Comparison of ENCODE assay signal across 1 cellular context in the genomic region with DNA sequence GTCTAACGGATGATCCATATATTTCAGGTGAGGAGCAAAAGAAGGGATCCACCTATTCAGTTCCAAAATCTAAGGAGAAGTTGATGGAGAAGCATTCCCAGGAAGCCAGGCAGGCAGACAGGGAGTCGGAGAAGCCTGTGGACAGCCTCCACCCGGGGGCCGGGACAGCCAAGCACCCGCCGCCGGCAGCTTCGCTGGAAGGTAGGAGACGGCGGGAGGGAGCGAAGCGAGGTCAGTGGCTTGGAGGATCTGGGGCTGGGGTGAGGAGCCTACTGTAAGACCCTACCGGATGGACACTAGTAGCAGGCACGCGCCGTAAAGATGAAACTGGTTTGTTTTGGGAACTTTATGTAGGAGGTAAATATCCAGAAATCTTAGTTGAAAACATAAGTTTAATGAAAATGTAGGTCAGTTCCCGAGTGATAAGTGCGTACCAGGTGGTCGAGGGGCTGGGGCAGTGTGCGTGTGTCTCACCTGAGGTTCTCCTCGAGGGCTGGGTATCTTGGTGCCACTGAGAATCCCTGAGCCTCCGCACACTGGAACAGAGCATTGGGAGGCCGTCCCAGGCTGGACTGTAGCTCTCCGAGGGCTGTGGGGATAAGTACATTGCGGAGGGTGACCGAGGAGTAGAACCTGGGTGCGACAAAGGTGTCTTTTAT.
TF ChIP-seq lines count a peak whose summit lies in the region.

No MANE protein-coding gene starts in this region.

TF ChIP-seq in HCT116, 20 proteins besides CTCF, POLR2A, EP300 and RAD21 (continued from another document):
- TF ChIP-seq, protein P1, sequence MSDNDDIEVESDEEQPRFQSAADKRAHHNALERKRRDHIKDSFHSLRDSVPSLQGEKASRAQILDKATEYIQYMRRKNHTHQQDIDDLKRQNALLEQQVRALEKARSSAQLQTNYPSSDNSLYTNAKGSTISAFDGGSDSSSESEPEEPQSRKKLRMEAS (IDR thresholded peaks at IDR 0.05) = no peak
- TF ChIP-seq SP1 (IDR thresholded peaks at IDR 0.05; ENCODE audit: low read depth) = no peak
- no peak for TF ChIP-seq EGR1 (IDR thresholded peaks at IDR 0.05; ENCODE audit: low read depth)
- TF ChIP-seq EZH2phosphoT487 (IDR thresholded peaks at IDR 0.05; ENCODE audit: borderline replicate concordance) = no peak
- TF ChIP-seq EZH2 (IDR thresholded peaks at IDR 0.05) = no peak
- no peak for TF ChIP-seq POLR2AphosphoS5 (IDR thresholded peaks at IDR 0.05; ENCODE audit: low read depth, low read length)
- TF ChIP-seq, protein P2, sequence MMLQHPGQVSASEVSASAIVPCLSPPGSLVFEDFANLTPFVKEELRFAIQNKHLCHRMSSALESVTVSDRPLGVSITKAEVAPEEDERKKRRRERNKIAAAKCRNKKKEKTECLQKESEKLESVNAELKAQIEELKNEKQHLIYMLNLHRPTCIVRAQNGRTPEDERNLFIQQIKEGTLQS (IDR thresholded peaks at IDR 0.05) = no peak
- no peak for TF ChIP-seq ZNF274 (IDR thresholded peaks at IDR 0.05; ENCODE audit: low read depth, low read length)
- TF ChIP-seq, protein P3, sequence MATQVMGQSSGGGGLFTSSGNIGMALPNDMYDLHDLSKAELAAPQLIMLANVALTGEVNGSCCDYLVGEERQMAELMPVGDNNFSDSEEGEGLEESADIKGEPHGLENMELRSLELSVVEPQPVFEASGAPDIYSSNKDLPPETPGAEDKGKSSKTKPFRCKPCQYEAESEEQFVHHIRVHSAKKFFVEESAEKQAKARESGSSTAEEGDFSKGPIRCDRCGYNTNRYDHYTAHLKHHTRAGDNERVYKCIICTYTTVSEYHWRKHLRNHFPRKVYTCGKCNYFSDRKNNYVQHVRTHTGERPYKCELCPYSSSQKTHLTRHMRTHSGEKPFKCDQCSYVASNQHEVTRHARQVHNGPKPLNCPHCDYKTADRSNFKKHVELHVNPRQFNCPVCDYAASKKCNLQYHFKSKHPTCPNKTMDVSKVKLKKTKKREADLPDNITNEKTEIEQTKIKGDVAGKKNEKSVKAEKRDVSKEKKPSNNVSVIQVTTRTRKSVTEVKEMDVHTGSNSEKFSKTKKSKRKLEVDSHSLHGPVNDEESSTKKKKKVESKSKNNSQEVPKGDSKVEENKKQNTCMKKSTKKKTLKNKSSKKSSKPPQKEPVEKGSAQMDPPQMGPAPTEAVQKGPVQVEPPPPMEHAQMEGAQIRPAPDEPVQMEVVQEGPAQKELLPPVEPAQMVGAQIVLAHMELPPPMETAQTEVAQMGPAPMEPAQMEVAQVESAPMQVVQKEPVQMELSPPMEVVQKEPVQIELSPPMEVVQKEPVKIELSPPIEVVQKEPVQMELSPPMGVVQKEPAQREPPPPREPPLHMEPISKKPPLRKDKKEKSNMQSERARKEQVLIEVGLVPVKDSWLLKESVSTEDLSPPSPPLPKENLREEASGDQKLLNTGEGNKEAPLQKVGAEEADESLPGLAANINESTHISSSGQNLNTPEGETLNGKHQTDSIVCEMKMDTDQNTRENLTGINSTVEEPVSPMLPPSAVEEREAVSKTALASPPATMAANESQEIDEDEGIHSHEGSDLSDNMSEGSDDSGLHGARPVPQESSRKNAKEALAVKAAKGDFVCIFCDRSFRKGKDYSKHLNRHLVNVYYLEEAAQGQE (IDR thresholded peaks at IDR 0.05; ENCODE audit: low read depth) = no peak
- TF ChIP-seq TCF7L2 (IDR thresholded peaks at IDR 0.05; ENCODE audit: borderline replicate concordance, extremely low read depth, insufficient read depth, insufficient read length) = no peak
- no peak for TF ChIP-seq YY1 (IDR thresholded peaks at IDR 0.05; ENCODE audit: extremely low read depth, insufficient replicate concordance, low read depth, low read length)
- TF ChIP-seq, protein P4, sequence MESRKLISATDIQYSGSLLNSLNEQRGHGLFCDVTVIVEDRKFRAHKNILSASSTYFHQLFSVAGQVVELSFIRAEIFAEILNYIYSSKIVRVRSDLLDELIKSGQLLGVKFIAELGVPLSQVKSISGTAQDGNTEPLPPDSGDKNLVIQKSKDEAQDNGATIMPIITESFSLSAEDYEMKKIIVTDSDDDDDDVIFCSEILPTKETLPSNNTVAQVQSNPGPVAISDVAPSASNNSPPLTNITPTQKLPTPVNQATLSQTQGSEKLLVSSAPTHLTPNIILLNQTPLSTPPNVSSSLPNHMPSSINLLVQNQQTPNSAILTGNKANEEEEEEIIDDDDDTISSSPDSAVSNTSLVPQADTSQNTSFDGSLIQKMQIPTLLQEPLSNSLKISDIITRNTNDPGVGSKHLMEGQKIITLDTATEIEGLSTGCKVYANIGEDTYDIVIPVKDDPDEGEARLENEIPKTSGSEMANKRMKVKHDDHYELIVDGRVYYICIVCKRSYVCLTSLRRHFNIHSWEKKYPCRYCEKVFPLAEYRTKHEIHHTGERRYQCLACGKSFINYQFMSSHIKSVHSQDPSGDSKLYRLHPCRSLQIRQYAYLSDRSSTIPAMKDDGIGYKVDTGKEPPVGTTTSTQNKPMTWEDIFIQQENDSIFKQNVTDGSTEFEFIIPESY (IDR thresholded peaks at IDR 0.05; ENCODE audit: extremely low read depth, insufficient replicate concordance, low read length) = no peak
- no peak for TF ChIP-seq FOSL1 (IDR thresholded peaks at IDR 0.05; ENCODE audit: low read depth)
